ENCODE assay signal across 25 cellular contexts in genomic region chr3:44100298-44100695, GRCh38.
DNase-seq lines count a peak whose midpoint lies in the region; ATAC-seq, FAIRE-seq and TF ChIP-seq lines count a peak whose summit lies in the region.
"Had no signal": no experiment of that assay in that cellular context is flagged by ENCODE, and none has a peak within 500 bp of the region (broad histone marks: within the 10 kb centered on the region; RNA-seq: fewer than 3 reads in every experiment).

No MANE protein-coding gene starts in this region.

- no peak for TF ChIP-seq EP300 in neural cell (conservative IDR thresholded peaks at IDR 0.05; ENCODE audit: poor library complexity, severe bottlenecking)

- no peaks in the 10 kb centered on the region for H3K9me3 ChIP-seq in hepatocyte (ENCODE audit: low read depth)
- no peaks in the 10 kb centered on the region for H3K9me3 ChIP-seq in neural cell (ENCODE audit: low read length)
- no peaks in the 10 kb centered on the region for H3K9me3 ChIP-seq in small intestine (ENCODE audit: control insufficient read depth, low read depth)
- H3K9me3 ChIP-seq: BLaER1 treated with 17β-estradiol and CSF1 and Interleukin-3, amounts not matched to agents 10 nM and 100 nM had no signal

- WGBS in hepatocyte (ENCODE audit: low lambda C conversion rate, missing lambda C conversion rate): 59% methylated on average over 2 of the region's 2 CpGs
- 18 to 55% (median 32%) methylated on average over 2 of the region's 2 CpGs for WGBS in small intestine, 3 donors

- H3K27ac ChIP-seq in hepatocyte: peak overlapping the region; percentile 81
- peak overlapping the region; percentile 53 for H3K27ac ChIP-seq in neural cell (ENCODE audit: low read length)
- H3K27ac ChIP-seq in small intestine (ENCODE audit: low read depth in 1 of 2, low read length in 1 of 2): no peak overlapping the region
- H3K27ac ChIP-seq: BLaER1 treated with 17β-estradiol and CSF1 and Interleukin-3, amounts not matched to agents 10 nM and 100 nM; C4-2B had no signal

- no peak for ATAC-seq in GM21367 (IDR thresholded peaks at IDR 0.05; ENCODE audit: unreplicated experiment)
- ATAC-seq: CD8-positive, alpha-beta T cell; GM12878 had no signal

- peaks cover 16% of the 10 kb centered on the region for H3K4me1 ChIP-seq in hepatocyte (ENCODE audit: insufficient read depth)
- H3K4me1 ChIP-seq in small intestine (ENCODE audit: control insufficient read depth in 2 of 2, insufficient read depth in 1 of 2, low read depth in 1 of 2, low read length in 1 of 2): peaks cover 0 to 2% of the 10 kb centered on the region in 2 donors
- H3K4me1 ChIP-seq: BLaER1 treated with 17β-estradiol and CSF1 and Interleukin-3, amounts not matched to agents 10 nM and 100 nM had no signal

- H4K20me1 ChIP-seq in hepatocyte (ENCODE audit: insufficient read depth, poor library complexity, severe bottlenecking) (no peaks in the 10 kb centered on the region), neural cell (ENCODE audit: insufficient read depth) (no peaks in the 10 kb centered on the region)
- H4K20me1 ChIP-seq: BLaER1 treated with 17β-estradiol and CSF1 and Interleukin-3, amounts not matched to agents 10 nM and 100 nM had no signal

- H3K4me2 ChIP-seq in hepatocyte (peak overlapping the region; percentile 48), neural cell (ENCODE audit: low read length) (peak overlapping the region; percentile 66)
- H3K4me2 ChIP-seq: BLaER1 treated with 17β-estradiol and CSF1 and Interleukin-3, amounts not matched to agents 10 nM and 100 nM had no signal

- no peak for FAIRE-seq in small intestine (lab: Jason Lieb, UNC)
- FAIRE-seq: A204.1, GM12878, GM12892, GM18507 had no signal

- no peak for TF ChIP-seq CTCF in hepatocyte (IDR thresholded peaks at IDR 0.05; ENCODE audit: poor library complexity)
- TF ChIP-seq CTCF in neural cell (IDR thresholded peaks at IDR 0.05; ENCODE audit: poor library complexity, severe bottlenecking): no peak

- H2AFZ ChIP-seq in hepatocyte (no peak overlapping the region), neural cell (ENCODE audit: low read depth, low read length) (no peak overlapping the region)

- DNase-seq in hepatocyte (ENCODE audit: low spot score) (peak; percentile 72), small intestine (peak; percentile 55), NCI-H774 (lab: John Stamatoyannopoulos, UW) (no peak), NCI-H226 (no peak), NCI-H446 treated with DMSO at 0.1 percent for 48 hours (lab: John Stamatoyannopoulos, UW) (no peak)
- DNase-seq: 8988T; ACHN; AML-193; CD4-positive, alpha-beta T cell; CD8-positive, alpha-beta T cell; DMS 273 treated with DMSO at 0.1 percent for 48 hours; DMS153; DMS53; DMS79; DND-41; EL; GDM1 had no signal

- H3K4me3 ChIP-seq in hepatocyte (no peak overlapping the region), neural cell (ENCODE audit: low read length) (peak overlapping the region; percentile 50), small intestine (ENCODE audit: low read depth in 1 of 2, low read length in 2 of 2) (no peak overlapping the region)
- H3K4me3 ChIP-seq: BLaER1 treated with 17β-estradiol and CSF1 and Interleukin-3, amounts not matched to agents 10 nM and 100 nM; GM12878 had no signal

- no peak for TF ChIP-seq RAD21 in neural cell (conservative IDR thresholded peaks at IDR 0.05)

- H3K36me3 ChIP-seq in hepatocyte (replicated peaks; ENCODE audit: insufficient read depth, low read depth) (no peaks in the 10 kb centered on the region), neural cell (ENCODE audit: insufficient read depth, low read length) (no peaks in the 10 kb centered on the region), small intestine (ENCODE audit: control insufficient read depth in 2 of 2, insufficient read depth in 2 of 2, low read length in 2 of 2) (no peaks in the 10 kb centered on the region)
- H3K36me3 ChIP-seq: BLaER1 treated with 17β-estradiol and CSF1 and Interleukin-3, amounts not matched to agents 10 nM and 100 nM had no signal

- no peak overlapping the region for H3K9ac ChIP-seq in neural cell (ENCODE audit: low read length)
- H3K9ac ChIP-seq: BLaER1 treated with 17β-estradiol and CSF1 and Interleukin-3, amounts not matched to agents 10 nM and 100 nM had no signal

- no peaks in the 10 kb centered on the region for H3K27me3 ChIP-seq in hepatocyte
- H3K27me3 ChIP-seq in neural cell (ENCODE audit: insufficient read depth, low read depth, low read length): no peaks in the 10 kb centered on the region
- H3K27me3 ChIP-seq in small intestine (ENCODE audit: control insufficient read depth in 2 of 2, insufficient read depth in 2 of 2, low read length in 2 of 2): peaks cover 0 to 2% of the 10 kb centered on the region in 2 donors
- H3K27me3 ChIP-seq: BLaER1 treated with 17β-estradiol and CSF1 and Interleukin-3, amounts not matched to agents 10 nM and 100 nM had no signal

- H3K9me2 ChIP-seq in hepatocyte (replicated peaks; ENCODE audit: insufficient read depth) (no peaks in the 10 kb centered on the region), neural cell (ENCODE audit: insufficient read depth, low read length) (no peaks in the 10 kb centered on the region)

- peaks cover 14% of the 10 kb centered on the region for H3F3A ChIP-seq in neural cell (ENCODE audit: insufficient read depth, low read length, poor library complexity, severe bottlenecking)

- H3K79me2 ChIP-seq in hepatocyte (no peaks in the 10 kb centered on the region), neural cell (replicated peaks; ENCODE audit: insufficient read depth, low read length) (no peaks in the 10 kb centered on the region)

TF ChIP-seq in neural cell, 6 proteins besides CTCF, POLR2A, EP300 and RAD21:
- TF ChIP-seq POLR2AphosphoS5 (IDR thresholded peaks at IDR 0.05) (no peak), REST (IDR thresholded peaks at IDR 0.05; ENCODE audit: borderline replicate concordance) (no peak), TAF1 (IDR thresholded peaks at IDR 0.05; ENCODE audit: low read depth) (no peak), SMC3 (conservative IDR thresholded peaks at IDR 0.05; ENCODE audit: poor library complexity) (no peak)

Comparison
In these comparisons a context has a peak if more than half of its experiments do, and no peak if none do; other contexts are left out.
1. DNase-seq: peak in hepatocyte (single experiment) and small intestine (single experiment); none in NCI-H774 (single experiment), NCI-H226 (single experiment) and NCI-H446 treated with DMSO at 0.1 percent for 48 hours (single experiment).
2. H3K27ac ChIP-seq: peak in hepatocyte (single experiment) and neural cell (single experiment); none in small intestine (0 of 2).